ENCODE assay signal across 8 cellular contexts in the genomic region with DNA sequence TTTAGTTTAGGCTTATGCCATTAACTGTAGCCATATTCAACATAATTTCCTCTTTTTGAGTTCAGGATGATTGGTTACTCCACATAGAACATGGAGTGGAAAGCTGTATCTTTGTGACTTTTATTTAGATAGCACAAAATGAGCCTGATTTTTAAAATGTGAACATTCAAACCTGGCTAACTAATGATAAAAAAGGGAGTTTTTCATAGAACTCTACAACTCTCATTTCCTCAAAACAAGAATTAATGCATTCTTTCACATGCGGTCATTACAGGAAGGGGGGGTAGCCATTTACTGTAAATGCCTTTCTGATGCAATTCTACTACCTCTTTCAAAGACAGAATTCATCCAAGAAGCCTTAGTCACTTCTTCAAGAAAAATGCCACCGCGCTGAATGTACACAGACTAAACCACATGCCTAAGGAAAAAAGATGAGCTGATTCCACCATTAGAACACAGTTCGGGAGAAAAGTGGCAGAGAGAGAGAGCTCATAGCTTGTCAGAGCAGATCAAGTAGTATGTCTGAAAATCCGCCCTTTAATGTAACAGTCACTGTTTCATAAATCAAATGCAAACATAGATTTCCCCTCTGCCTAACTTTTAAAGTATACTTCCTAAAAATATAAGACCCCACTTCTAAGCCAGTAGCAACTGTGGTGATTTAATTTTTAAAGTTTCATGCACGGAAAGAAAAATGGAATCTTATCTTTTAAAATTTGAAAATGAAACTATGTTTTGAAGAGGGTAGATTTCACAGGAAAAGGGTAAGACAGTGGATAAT.
DNase-seq lines count a peak whose midpoint lies in the region; ATAC-seq, FAIRE-seq and TF ChIP-seq lines count a peak whose summit lies in the region.

No MANE protein-coding gene starts in this region.

- ATAC-seq in GM21528 (IDR thresholded peaks at IDR 0.05; ENCODE audit: low FRiP score, unreplicated experiment) = no peak

- no peaks in the 10 kb centered on the region for H3K9me3 ChIP-seq in HAP-1

- in situ Hi-C loops in HAP-1 (cut with MboI; ENCODE audit: low sequenced_read_pairs) = no loop called here

- H3K4me3 ChIP-seq in HAP-1 = peak overlapping the region; percentile 36
- H3K4me3 ChIP-seq in bronchial epithelial cell (ENCODE audit: low read depth, low read length) = no peak overlapping the region

- peak; percentile 98 for FAIRE-seq in RCC 7860 (lab: Jason Lieb, UNC)
- no peak for FAIRE-seq in bronchial epithelial cell (lab: Jason Lieb, UNC)

- H3K27me3 ChIP-seq in HAP-1 (ENCODE audit: low read depth) (no peaks in the 10 kb centered on the region), bronchial epithelial cell (ENCODE audit: control insufficient read depth, insufficient read depth, low read length) (no peaks in the 10 kb centered on the region)

- TF ChIP-seq CTCF in bronchial epithelial cell (IDR thresholded peaks at IDR 0.05; ENCODE audit: insufficient read depth, low read length, severe bottlenecking) = no peak

- H3K36me3 ChIP-seq in HAP-1 (replicated peaks) = peaks cover 7% of the 10 kb centered on the region; the same call in 1 of the 2 replicates
- no peaks in the 10 kb centered on the region for H3K36me3 ChIP-seq in bronchial epithelial cell (ENCODE audit: control insufficient read depth, insufficient read depth, low read length)

- H3K27ac ChIP-seq in substantia nigra (ENCODE audit: low read depth, low read length, poor library complexity, severe bottlenecking) = no peak overlapping the region

- peaks cover 36% of the 10 kb centered on the region for H3K4me1 ChIP-seq in HAP-1

- DNase-seq in COLO829 (ENCODE audit: low spot score) (peak; percentile 91), HAP-1 (ENCODE audit: low spot score in 2 of 2) (peak; percentile 46 to 60), RCC 7860 (ENCODE audit: low spot score) (peak; percentile 99), bronchial epithelial cell (ENCODE audit: low read depth) (peak; percentile 99), myocyte (ENCODE audit: low read depth) (peak; percentile 79), NCI-H446 treated with DMSO at 0.1 percent for 48 hours (lab: John Stamatoyannopoulos, UW) (no peak), substantia nigra (lab: John Stamatoyannopoulos, UW) (no peak)

Comparison
In these comparisons a context has a peak if more than half of its experiments do, and no peak if none do; other contexts are left out.
1. DNase-seq: peak in COLO829 (single experiment), HAP-1 (2 of 2), RCC 7860 (single experiment), bronchial epithelial cell (single experiment) and myocyte (single experiment); none in NCI-H446 treated with DMSO at 0.1 percent for 48 hours (single experiment) and substantia nigra (0 of 49).